ENCODE assay signal across 9 cellular contexts in genomic region chr20:63738687-63739128, GRCh38. TPM values are rescaled to one million over a fixed set of nuclear protein-coding genes. Genes with fewer than 3 reads are reported as not detected.
DNase-seq lines count a peak whose midpoint lies in the region; ATAC-seq, FAIRE-seq and TF ChIP-seq lines count a peak whose summit lies in the region.
"Had no signal": no experiment of that assay in that cellular context is flagged by ENCODE, and none has a peak within 500 bp of the region (broad histone marks: within the 10 kb centered on the region; RNA-seq: fewer than 3 reads in every experiment).

No MANE protein-coding gene starts in this region.

- peak overlapping the region; percentile 78 to 84 for H3K27ac ChIP-seq in kidney (ENCODE audit: low read depth in 2 of 2, low read length in 2 of 2)
- no peak overlapping the region for H3K27ac ChIP-seq in stomach smooth muscle (ENCODE audit: low read length)

- intact Hi-C loops in CD14-positive monocyte (cut with micrococcal nuclease) (loop anchor here (5.0 kb wide), 2 partner anchors 96 to 166 kb away; partner anchors contain the start of gene HELZ2 (in 1 of the 2)), kidney (cut with DNase I) (no loop called here)

- H3K9ac ChIP-seq in kidney (ENCODE audit: low read length in 2 of 2) = no peak overlapping the region
- H3K9ac ChIP-seq in stomach smooth muscle (ENCODE audit: low read length in 2 of 2) = peak overlapping the region in 1 of 2 donors; percentile 62

- H3K4me1 ChIP-seq in kidney (ENCODE audit: control insufficient read depth in 1 of 2, insufficient read depth in 1 of 2, low read depth in 1 of 2, low read length in 2 of 2) = peaks cover 0 to 16% of the 10 kb centered on the region in 2 donors
- peaks cover 34% of the 10 kb centered on the region for H3K4me1 ChIP-seq in stomach smooth muscle (ENCODE audit: control insufficient read depth, insufficient read depth, low read length)

- H3K9me3 Mint-ChIP-seq in CD14-positive monocyte = peaks cover 0 to 4% (median 0%) of the 10 kb centered on the region in 7 donors
- H3K9me3 Mint-ChIP-seq: brain had no signal

- H3K9me3 ChIP-seq in kidney (ENCODE audit: control insufficient read depth in 1 of 2, low read length in 2 of 2) = no peaks in the 10 kb centered on the region
- H3K9me3 ChIP-seq in stomach smooth muscle (ENCODE audit: control insufficient read depth in 2 of 2, low read length in 2 of 2) = no peaks in the 10 kb centered on the region

- TF ChIP-seq CTCF in CD14-positive monocyte (IDR thresholded peaks at IDR 0.05) (no peak), LNCaP clone FGC (IDR thresholded peaks at IDR 0.05; ENCODE audit: control insufficient read depth, extremely low read depth, insufficient read depth) (no peak), astrocyte of the spinal cord (IDR thresholded peaks at IDR 0.05; ENCODE audit: low read depth, low read length) (no peak), kidney (IDR thresholded peaks at IDR 0.05; ENCODE audit: borderline replicate concordance, extremely low read depth, insufficient read depth) (no peak)

- in situ Hi-C loops in astrocyte of the spinal cord (cut with HindIII; ENCODE audit: low sequenced_read_pairs) = no loop called here

- H3K36me3 Mint-ChIP-seq in CD14-positive monocyte = peaks cover 6 to 27% of the 10 kb centered on the region in 2 donors

- ATAC-seq in HG02938 (IDR thresholded peaks at IDR 0.05; ENCODE audit: unreplicated experiment) (no peak), GM21786 (IDR thresholded peaks at IDR 0.05; ENCODE audit: unreplicated experiment) (no peak)

- H3K4me3 ChIP-seq in LNCaP clone FGC (ENCODE audit: low read depth, low read length) = peak overlapping the region; percentile 41
- no peak overlapping the region for H3K4me3 ChIP-seq in astrocyte of the spinal cord (ENCODE audit: low read depth, low read length)
- H3K4me3 ChIP-seq in kidney (ENCODE audit: low read length in 2 of 2) = peak overlapping the region; percentile 60 to 66
- H3K4me3 ChIP-seq in stomach smooth muscle (ENCODE audit: low read length in 2 of 2) = peak overlapping the region; percentile 66 to 72

- no peaks in the 10 kb centered on the region for H3K27me3 ChIP-seq in stomach smooth muscle (ENCODE audit: control insufficient read depth in 1 of 2, insufficient read depth in 2 of 2, low read length in 2 of 2)

- H3K36me3 ChIP-seq in kidney (ENCODE audit: control insufficient read depth in 1 of 2, insufficient read depth in 2 of 2, low read length in 2 of 2) (peaks cover 5 to 11% of the 10 kb centered on the region in 2 donors), stomach smooth muscle (ENCODE audit: control insufficient read depth in 2 of 2, insufficient read depth in 2 of 2, low read length in 2 of 2) (peaks cover 5 to 8% of the 10 kb centered on the region in 2 donors)

- no peak for FAIRE-seq in kidney (lab: Jason Lieb, UNC)

- no peak overlapping the region for H3K27ac Mint-ChIP-seq in CD14-positive monocyte
- H3K27ac Mint-ChIP-seq: brain had no signal

- H3K4me1 Mint-ChIP-seq in CD14-positive monocyte = peaks cover 21% of the 10 kb centered on the region

- DNase-seq in CD14-positive monocyte (ENCODE audit: low spot score) (no peak), LNCaP clone FGC (ENCODE audit: low read depth) (no peak), astrocyte of the spinal cord (ENCODE audit: low read depth, low spot score) (peak; percentile 28), kidney (peak; percentile 93), NCI-H2029 treated with DMSO at 0.1 percent for 48 hours (lab: John Stamatoyannopoulos, UW) (no peak)

- H3K27me3 Mint-ChIP-seq in CD14-positive monocyte (ENCODE audit: low read depth in 3 of 3) = peaks cover 17 to 37% (median 25%) of the 10 kb centered on the region in 3 donors
- H3K27me3 Mint-ChIP-seq: brain had no signal

- H3K4me3 Mint-ChIP-seq in CD14-positive monocyte = peak overlapping the region; percentile 37 to 62

RNA-seq across cellular contexts. Expression of gene SLC2A4RG, which starts 0.9 kb away (rescaled TPM):
- 1 to 10 TPM in 1 of 2 donors, under 1 TPM in 1; 0.46 to 1.5 TPM for polyA plus RNA-seq in CD14-positive monocyte
- total RNA-seq in kidney = 154 TPM
- 171 TPM for polyA plus RNA-seq in kidney (ENCODE audit: insufficient read depth, low read depth, low replicate concordance)

RNA-seq across cellular contexts. Expression of gene LIME1, which starts 2.2 kb away (rescaled TPM):
- polyA plus RNA-seq in CD14-positive monocyte (under 1 TPM; 0.39 to 0.62 TPM), kidney (ENCODE audit: insufficient read depth, low read depth, low replicate concordance) (114 TPM)
- total RNA-seq in kidney = 12.1 TPM

RNA-seq across cellular contexts. Expression of gene ZGPAT, which starts 30.9 kb away (rescaled TPM):
- polyA plus RNA-seq in CD14-positive monocyte = 10 to 100 TPM; 24.2 to 28.3 TPM
- 30.5 TPM for total RNA-seq in kidney
- 39.6 TPM for polyA plus RNA-seq in kidney (ENCODE audit: insufficient read depth, low read depth, low replicate concordance)

RNA-seq across cellular contexts. Expression of gene ARFRP1, which starts 30.9 kb away (rescaled TPM):
- polyA plus RNA-seq in CD14-positive monocyte (10 to 100 TPM; 18.2 to 20.7 TPM), kidney (ENCODE audit: insufficient read depth, low read depth, low replicate concordance) (60.6 TPM)
- total RNA-seq in kidney = 71.2 TPM

RNA-seq across cellular contexts. Expression of gene TNFRSF6B, which starts 42.3 kb away (rescaled TPM):
- polyA plus RNA-seq in CD14-positive monocyte = not detected
- total RNA-seq in kidney = 64.5 TPM
- polyA plus RNA-seq in kidney (ENCODE audit: insufficient read depth, low read depth, low replicate concordance) = 2.4 TPM

Comparison
In these comparisons a context has a peak if more than half of its experiments do, and no peak if none do; other contexts are left out.
1. DNase-seq: peak in astrocyte of the spinal cord (single experiment) and kidney (single experiment); none in CD14-positive monocyte (single experiment), LNCaP clone FGC (single experiment) and NCI-H2029 treated with DMSO at 0.1 percent for 48 hours (single experiment).
2. RNA of gene SLC2A4RG, which starts 0.9 kb away (polyA plus RNA-seq): 171 TPM in kidney (single experiment); 0.46 to 1.5 TPM in CD14-positive monocyte; every median in the first group is over 10 times any median in the second.
3. RNA of gene LIME1, which starts 2.2 kb away (polyA plus RNA-seq): 114 TPM in kidney (single experiment); 0.39 to 0.62 TPM in CD14-positive monocyte; every median in the first group is over 10 times any median in the second.